2 cellular contexts compared by ENCODE assay signal in the genomic region with DNA sequence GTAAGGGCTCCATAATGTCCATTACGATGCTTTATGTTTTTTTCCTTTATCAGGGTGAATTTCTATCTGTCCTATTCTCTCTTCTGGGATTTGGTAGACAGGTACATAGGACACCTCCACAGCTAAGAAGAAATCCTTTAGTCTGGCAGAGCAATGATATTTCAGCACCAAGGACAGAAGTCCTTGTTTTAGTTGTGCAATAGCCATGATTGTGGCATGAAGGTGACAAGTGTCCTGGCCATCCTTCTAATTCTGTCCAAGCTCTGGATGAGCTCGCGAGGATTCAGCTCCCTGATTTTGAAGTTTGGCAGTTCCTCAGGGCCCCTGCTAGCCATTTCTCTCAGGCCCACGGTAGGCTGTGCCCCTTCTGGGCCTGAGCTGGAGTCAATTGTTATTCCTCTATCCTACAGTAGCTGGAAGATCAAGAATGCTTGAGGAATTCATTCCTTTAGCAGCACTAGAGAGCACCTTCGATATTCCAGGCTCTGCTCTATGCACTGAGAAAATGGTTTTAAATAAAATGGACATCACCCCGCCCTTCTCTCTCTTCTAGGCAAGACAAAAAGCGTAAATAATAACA.
TF ChIP-seq lines count a peak whose summit lies in the region.

No MANE protein-coding gene starts in this region.

TF ChIP-seq in GM23338, 12 proteins besides CTCF, POLR2A, EP300 and RAD21 (continued from another document):
- peak; percentile 80 for TF ChIP-seq REST (IDR thresholded peaks at IDR 0.05; ENCODE audit: unreplicated experiment)
- no peak for TF ChIP-seq NANOG (IDR thresholded peaks at IDR 0.05; ENCODE audit: borderline replicate concordance)
TF ChIP-seq in GM23338: peak in this region for 1.

TF ChIP-seq in liver, 16 proteins besides CTCF, POLR2A, EP300 and RAD21 (continued from another document):
- peak; percentile 99 for TF ChIP-seq REST (IDR thresholded peaks at IDR 0.05)
TF ChIP-seq in liver: peak in this region for 1.
